1 cellular context compared by ENCODE assay signal in genomic region chrX:40155617-40156471, GRCh38.
TF ChIP-seq lines count a peak whose summit lies in the region.

No MANE protein-coding gene starts in this region.

TF ChIP-seq in HepG2, 621 proteins besides CTCF, POLR2A, EP300 and RAD21 (continued from another document):
- TF ChIP-seq ZBTB4 (CRISPR knock-in tag; IDR thresholded peaks at IDR 0.05; ENCODE audit: borderline replicate concordance): no peak
- TF ChIP-seq KDM2A (CRISPR knock-in tag; IDR thresholded peaks at IDR 0.05; ENCODE audit: borderline replicate concordance, low read depth): peak; percentile 20; the same call in 1 of the 2 replicates
- no peak for TF ChIP-seq HINFP (CRISPR knock-in tag; IDR thresholded peaks at IDR 0.05; ENCODE audit: low read depth)
- no peak for TF ChIP-seq CERS6 (CRISPR knock-in tag; IDR thresholded peaks at IDR 0.05)
- no peak for TF ChIP-seq ZNF33B (CRISPR knock-in tag; IDR thresholded peaks at IDR 0.05)
- 0 out of 2 replicates have a peak, but pooled peaks have one; percentile 31 for TF ChIP-seq ZNF589 (CRISPR knock-in tag; conservative IDR thresholded peaks at IDR 0.05)
- no peak for TF ChIP-seq ZNF792 (CRISPR knock-in tag; IDR thresholded peaks at IDR 0.05)
